Comparison of ENCODE assay signal across 9 cellular contexts in the genomic region with DNA sequence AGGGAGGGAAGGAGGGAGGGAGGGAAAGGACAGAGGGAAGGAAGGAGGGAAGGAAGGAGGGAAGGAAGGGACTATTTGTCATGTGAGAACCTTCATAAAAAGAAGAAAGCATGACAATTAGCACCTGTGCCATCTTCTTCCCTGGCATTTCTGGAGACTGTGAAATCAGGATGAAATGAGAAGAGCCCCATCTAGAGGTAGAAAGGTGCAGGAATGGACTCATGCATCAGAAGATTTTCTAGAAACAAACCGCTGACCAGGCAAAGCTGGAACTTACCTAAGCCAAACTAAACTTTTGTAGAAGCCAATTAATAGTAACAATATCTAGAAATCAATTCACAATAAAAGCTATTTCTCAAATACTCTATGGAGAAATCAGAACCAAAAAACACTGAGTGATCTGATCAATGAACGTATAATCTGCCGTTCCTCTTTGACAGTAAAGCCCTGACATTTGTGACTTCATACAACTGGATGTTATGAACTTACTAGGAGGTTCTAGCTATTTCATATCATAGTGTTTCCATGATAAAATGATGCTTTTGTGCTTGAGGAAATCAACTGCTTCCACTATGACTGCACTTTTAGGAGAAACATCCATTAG. TPM values are rescaled to one million over a fixed set of nuclear protein-coding genes. Genes with fewer than 3 reads are reported as not detected.
A peak's percentile ranks its signal among the peaks of the same experiment; 100 is the strongest.
DNase-seq lines count a peak whose midpoint lies in the region; ATAC-seq, FAIRE-seq and TF ChIP-seq lines count a peak whose summit lies in the region.
"Had no signal": no experiment of that assay in that cellular context is flagged by ENCODE, and none has a peak within 500 bp of the region (broad histone marks: within the 10 kb centered on the region; RNA-seq: fewer than 3 reads in every experiment).

No MANE protein-coding gene starts in this region.

- in situ Hi-C loops in brain microvascular endothelial cell (cut with HindIII; ENCODE audit: low pct_ligation_motif_present, low sequenced_read_pairs), result no loop called here

- peak; percentile 59 for ATAC-seq in upper lobe of right lung
- ATAC-seq in GM18505 (IDR thresholded peaks at IDR 0.05; ENCODE audit: unreplicated experiment), result no peak
- no peak for ATAC-seq in GM21723 (IDR thresholded peaks at IDR 0.05; ENCODE audit: unreplicated experiment)

- TF ChIP-seq CTCF in brain microvascular endothelial cell (IDR thresholded peaks at IDR 0.05; ENCODE audit: low read depth, low read length, missing control alignments), result peak; percentile 84
- TF ChIP-seq CTCF in kidney epithelial cell (IDR thresholded peaks at IDR 0.05; ENCODE audit: insufficient read depth, low read length, poor library complexity, severe bottlenecking), result peak; percentile 75
- TF ChIP-seq CTCF in upper lobe of right lung (IDR thresholded peaks at IDR 0.05), result peak; percentile 64

- H3K36me3 ChIP-seq in brain microvascular endothelial cell (replicated peaks), result no peaks in the 10 kb centered on the region
- no peaks in the 10 kb centered on the region for H3K36me3 ChIP-seq in kidney epithelial cell (ENCODE audit: control insufficient read depth, insufficient read depth, low read length)
- no peaks in the 10 kb centered on the region for H3K36me3 ChIP-seq in upper lobe of right lung

- TF ChIP-seq POLR2A in GM18505 (IDR thresholded peaks at IDR 0.05; ENCODE audit: borderline replicate concordance, extremely low read depth, insufficient read depth, insufficient read length), result no peak

- no peak overlapping the region for H3K4me3 ChIP-seq in brain microvascular endothelial cell (ENCODE audit: low read depth, low read length)
- no peak overlapping the region for H3K4me3 ChIP-seq in kidney epithelial cell (ENCODE audit: low read depth, low read length)
- H3K4me3 ChIP-seq in upper lobe of right lung, result no peak overlapping the region

- intact Hi-C loops in upper lobe of right lung (cut with DNase I), result no loop called here

- DNase-seq in Ammon's horn (ENCODE audit: low spot score) (peak; percentile 56), GM19239 (ENCODE audit: insufficient read length, low spot score) (peak; percentile 19), NCI-H2196 treated with DMSO at 0.1 percent for 48 hours (lab: John Stamatoyannopoulos, UW; ENCODE audit: unreplicated experiment) (peak; percentile 22), brain microvascular endothelial cell (peak; percentile 44), kidney epithelial cell (ENCODE audit: low read depth) (peak; percentile 5), upper lobe of right lung (no peak)

- no peak overlapping the region for H3K27ac ChIP-seq in brain microvascular endothelial cell
- H3K27ac ChIP-seq in upper lobe of right lung, result no peak overlapping the region
- H3K27ac ChIP-seq: epithelial cell of prostate had no signal

- FAIRE-seq in GM19239 (lab: Jason Lieb, UNC), result peak; percentile 48

- no peaks in the 10 kb centered on the region for H3K4me1 ChIP-seq in upper lobe of right lung

- no peaks in the 10 kb centered on the region for H3K9me3 ChIP-seq in upper lobe of right lung

- H3K27me3 ChIP-seq in brain microvascular endothelial cell (replicated peaks) (no peaks in the 10 kb centered on the region), kidney epithelial cell (ENCODE audit: control insufficient read depth, insufficient read depth, low read length) (peaks cover 4% of the 10 kb centered on the region), upper lobe of right lung (no peaks in the 10 kb centered on the region)

RNA-seq across cellular contexts. Expression of gene CRACR2A, which starts 24.4 kb away (rescaled TPM):
- total RNA-seq in kidney epithelial cell, result 4.5 and 6.2 TPM in 2 replicates
- total RNA-seq in upper lobe of right lung, result 5.4 TPM
